ENCODE assay signal across 9 cellular contexts in genomic region chr4:121208571-121208970, GRCh38. TPM values are rescaled to one million over a fixed set of nuclear protein-coding genes. Genes with fewer than 3 reads are reported as not detected.
"Had no signal": no experiment of that assay in that cellular context is flagged by ENCODE, and none has a peak within 500 bp of the region (broad histone marks: within the 10 kb centered on the region; RNA-seq: fewer than 3 reads in every experiment).

No MANE protein-coding gene starts in this region.

- H3K4me3 ChIP-seq: GM23248 had no signal

- H3K27ac ChIP-seq: GM23248, HL-60, KMS-11 had no signal

- H3K27me3 Mint-ChIP-seq: IgD-negative memory B cell had no signal

- ATAC-seq: HepG2 had no signal

- DNase-seq: GM23248, GOT3, H7, HCEC 1CT, KBM-7 had no signal

- H3K4me3 Mint-ChIP-seq: IgD-negative memory B cell had no signal

RNA-seq across cellular contexts. Expression of gene TNIP3, which starts 44.5 kb away (rescaled TPM):
- total RNA-seq: H7, HepG2 had no signal
- polyA plus RNA-seq: HepG2, IgD-negative memory B cell had no signal
